ENCODE assay signal across 8 cellular contexts in genomic region chr9:130444565-130445221, GRCh38. TPM values are rescaled to one million over a fixed set of nuclear protein-coding genes. Genes with fewer than 3 reads are reported as not detected.
A peak's percentile ranks its signal among the peaks of the same experiment; 100 is the strongest.
DNase-seq lines count a peak whose midpoint lies in the region; ATAC-seq and TF ChIP-seq lines count a peak whose summit lies in the region.

ASS1 (plus strand) TSS chr9:130444961; CDS start chr9:130452229, 7,268 bp downstream.

- 3% methylated on average over 25 of the region's 66 CpGs; no CpG with 5 or more reads in 1 of the 2 donors for WGBS in upper lobe of left lung, 2 donors

- H3K36me3 Mint-ChIP-seq in activated T-cell treated with anti-CD3 and anti-CD28 coated beads, Interleukin-2, amount 50 U/mL, for 72 hours (ENCODE audit: insufficient read depth in 2 of 2): peaks cover 7 to 10% of the 10 kb centered on the region in 2 donors

- peaks cover 25% of the 10 kb centered on the region for H3K27me3 Mint-ChIP-seq in activated T-cell treated with anti-CD3 and anti-CD28 coated beads, Interleukin-2, amount 50 U/mL, for 72 hours (ENCODE audit: low read depth)

- H3K4me2 ChIP-seq in osteoblast (ENCODE audit: insufficient read depth, low read length): peak within 1 kb of the TSS; percentile 88

- H3K36me3 ChIP-seq in GM06990 (ENCODE audit: control insufficient read depth, insufficient read depth, low read length) (no peaks in the 10 kb centered on the region), osteoblast (ENCODE audit: insufficient read depth, low read length) (no peaks in the 10 kb centered on the region), upper lobe of left lung (no peaks in the 10 kb centered on the region)

- peaks cover 14% of the 10 kb centered on the region for H3K79me2 ChIP-seq in osteoblast (ENCODE audit: insufficient read depth, low read length)

- H3K27ac ChIP-seq in foreskin keratinocyte (no peak within 1 kb of the TSS), osteoblast (ENCODE audit: low read depth, low read length) (peak within 1 kb of the TSS; percentile 91), upper lobe of left lung (peak within 1 kb of the TSS; percentile 75 to 86 (median 82))

- peak; percentile 86 to 89 for ATAC-seq in activated T-cell treated with anti-CD3 and anti-CD28 coated beads, Interleukin-2, amount 50 U/mL, for 72 hours (replicated peaks in 1 of 2)
- ATAC-seq in foreskin keratinocyte (peak; percentile 51), upper lobe of left lung (ENCODE audit: low FRiP score in 2 of 2) (peak; percentile 69 to 75), GM21619 (IDR thresholded peaks at IDR 0.05; ENCODE audit: unreplicated experiment) (no peak)

- H3K4me1 Mint-ChIP-seq in activated T-cell treated with anti-CD3 and anti-CD28 coated beads, Interleukin-2, amount 50 U/mL, for 72 hours (ENCODE audit: low read depth): peaks cover 35% of the 10 kb centered on the region

- peak within 1 kb of the TSS; percentile 73 for H2AFZ ChIP-seq in osteoblast (ENCODE audit: low read length)

- H3K27ac Mint-ChIP-seq in activated T-cell treated with anti-CD3 and anti-CD28 coated beads, Interleukin-2, amount 50 U/mL, for 72 hours: no peak within 1 kb of the TSS

- TF ChIP-seq CTCF in GM06990 (IDR thresholded peaks at IDR 0.05; ENCODE audit: insufficient read depth, low read length, poor library complexity, severe bottlenecking) (no peak), foreskin keratinocyte (conservative IDR thresholded peaks at IDR 0.05) (no peak), osteoblast (IDR thresholded peaks at IDR 0.05; ENCODE audit: extremely low read depth, low read depth, low read length) (no peak), upper lobe of left lung (IDR thresholded peaks at IDR 0.05) (no peak)

- peak within 1 kb of the TSS; percentile 79 to 86 for H3K4me3 Mint-ChIP-seq in activated T-cell treated with anti-CD3 and anti-CD28 coated beads, Interleukin-2, amount 50 U/mL, for 72 hours

- H4K20me1 ChIP-seq in osteoblast (ENCODE audit: insufficient read depth, low read length): peaks cover 25% of the 10 kb centered on the region

- H3K4me3 ChIP-seq in GM06990 (replicated peaks; ENCODE audit: low read depth, low read length) (peak within 1 kb of the TSS; percentile 22), osteoblast (ENCODE audit: insufficient read depth, low read length) (peak within 1 kb of the TSS; percentile 77), upper lobe of left lung (peak within 1 kb of the TSS; percentile 56 to 70 (median 66))

- DNase-seq in GM06990 (ENCODE audit: extremely low read depth, insufficient read length): no peak
- DNase-seq in NCI-H460 (ENCODE audit: extremely low read depth, low read depth): peak; percentile 58
- DNase-seq in activated T-cell treated with anti-CD3 and anti-CD28 coated beads, Interleukin-2, amount 50 U/mL, for 72 hours: peak; percentile 70 to 78
- DNase-seq in foreskin keratinocyte: no peak
- peak; percentile 92 for DNase-seq in osteoblast (ENCODE audit: insufficient read length, low spot score, missing footprints)
- DNase-seq in upper lobe of left lung: peak; percentile 89 to 95
- no peak for DNase-seq in SIG-M5 treated with dmso at 0.1 percent for 504 hours (lab: John Stamatoyannopoulos, UW; ENCODE audit: unreplicated experiment)

- H3K9me3 ChIP-seq in osteoblast (ENCODE audit: low read depth, low read length) (peaks cover 4% of the 10 kb centered on the region), upper lobe of left lung (peaks cover 4 to 16% (median 9%) of the 10 kb centered on the region in 4 donors)

- H3K27me3 ChIP-seq in GM06990 (replicated peaks; ENCODE audit: control insufficient read depth, insufficient read depth, low read length) (peaks cover 2% of the 10 kb centered on the region; the same call in 1 of the 2 replicates), foreskin keratinocyte (peaks cover 13% of the 10 kb centered on the region), osteoblast (ENCODE audit: insufficient read depth, low read length) (no peaks in the 10 kb centered on the region), upper lobe of left lung (no peaks in the 10 kb centered on the region)

- peaks cover 2 to 6% of the 10 kb centered on the region in 2 donors for H3K9me3 Mint-ChIP-seq in activated T-cell treated with anti-CD3 and anti-CD28 coated beads, Interleukin-2, amount 50 U/mL, for 72 hours

- TF ChIP-seq POLR2A in upper lobe of left lung (IDR thresholded peaks at IDR 0.05): peak in 3 of 4 donors; percentile 57 to 67 (median 58)

- H3K4me1 ChIP-seq in foreskin keratinocyte: no peaks in the 10 kb centered on the region
- H3K4me1 ChIP-seq in osteoblast (ENCODE audit: insufficient read depth, low read length): peaks cover 26% of the 10 kb centered on the region
- peaks cover 37 to 49% (median 40%) of the 10 kb centered on the region in 4 donors for H3K4me1 ChIP-seq in upper lobe of left lung

- TF ChIP-seq EP300 in upper lobe of left lung (IDR thresholded peaks at IDR 0.05): peak in 1 of 4 donors; percentile 19

RNA-seq across cellular contexts. Expression of gene ASS1, which starts in this region (rescaled TPM):
- 395 and 433 TPM in 2 replicates for total RNA-seq in NCI-H460 (2014; rRNA removed; shearing (Covaris generic))
- 205 and 225 TPM in 2 replicates for polyA plus RNA-seq in NCI-H460 (2014; cell fraction: nucleus; rRNA removed)
- total RNA-seq in activated T-cell treated with anti-CD3 and anti-CD28 coated beads, Interleukin-2, amount 50 U/mL, for 72 hours: 10 to 100 TPM; 58.0 to 58.4 TPM
- total RNA-seq in foreskin keratinocyte (40.8 and 62.6 TPM in 2 replicates), osteoblast (134 and 195 TPM in 2 replicates), upper lobe of left lung (100 to 1,000 TPM in 1 of 6 donors, 10 to 100 TPM in 5; 31.4 to 104 (median 66.3) TPM)
- 40.9 and 66.4 TPM in 2 replicates for polyA plus RNA-seq in foreskin keratinocyte

Comparison
In these comparisons a context has a peak if more than half of its experiments do, and no peak if none do; other contexts are left out.
1. DNase-seq: peak in NCI-H460 (single experiment), activated T-cell treated with anti-CD3 and anti-CD28 coated beads, Interleukin-2, amount 50 U/mL, for 72 hours (2 of 2), osteoblast (single experiment) and upper lobe of left lung (2 of 2); none in GM06990 (single experiment), foreskin keratinocyte (0 of 2) and SIG-M5 treated with dmso at 0.1 percent for 504 hours (single experiment).
2. H3K4me3 ChIP-seq: peak in every context shown above with its lines; median percentile 77 in osteoblast; 66 in upper lobe of left lung; 22 in GM06990.